Comparison of ENCODE assay signal across 14 cellular contexts in the genomic region with DNA sequence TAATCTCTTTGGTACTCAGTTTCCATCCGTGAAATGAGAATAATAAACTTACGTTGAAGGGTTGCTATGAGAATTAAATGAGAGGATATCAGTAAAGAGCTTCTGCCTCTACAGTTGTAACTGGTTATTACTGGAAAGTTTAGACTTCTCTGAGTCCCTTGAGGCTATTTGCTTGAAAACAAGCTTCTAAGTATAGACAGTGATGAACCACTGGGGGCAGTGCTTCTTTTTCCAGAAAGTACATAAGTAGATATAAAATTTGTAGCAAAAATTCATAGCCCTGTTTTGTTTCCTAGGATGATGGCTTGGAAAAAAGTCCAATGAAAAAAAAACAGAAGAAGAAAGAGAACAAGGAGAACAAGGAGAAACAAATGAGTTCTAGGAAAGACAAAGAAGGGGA.
DNase-seq lines count a peak whose midpoint lies in the region; ATAC-seq, FAIRE-seq and TF ChIP-seq lines count a peak whose summit lies in the region.
"Had no signal": no experiment of that assay in that cellular context is flagged by ENCODE, and none has a peak within 500 bp of the region (broad histone marks: within the 10 kb centered on the region; RNA-seq: fewer than 3 reads in every experiment).

No MANE protein-coding gene starts in this region.

- H3K27ac ChIP-seq in lower lobe of right lung = no peak overlapping the region
- H3K27ac ChIP-seq: thoracic aorta had no signal

- H3K27me3 Mint-ChIP-seq in activated naive CD4-positive, alpha-beta T cell treated with anti-CD3 and anti-CD28 coated beads for 36 hours (ENCODE audit: low read depth) = no peaks in the 10 kb centered on the region
- H3K27me3 Mint-ChIP-seq: B cell had no signal

- DNase-seq in activated naive CD4-positive, alpha-beta T cell treated with anti-CD3 and anti-CD28 coated beads for 36 hours = no peak
- DNase-seq in activated naive CD4-positive, alpha-beta T cell treated with anti-CD3 and anti-CD28 coated beads, Interleukin-2, amount 50 U/mL, for 16 hours = no peak
- DNase-seq in NAMALWA (ENCODE audit: low spot score) (peak; percentile 40), dermis blood vessel endothelial cell (peak; percentile 17), retinal pigment epithelial cell (ENCODE audit: low read depth) (no peak), lower lobe of right lung (no peak), frontal cortex (ENCODE audit: low spot score in 2 of 2) (no peak)
- DNase-seq: left ventricle myocardium superior, NCI-H1930, posterior cingulate gyrus, T1000 had no signal

- H3K4me3 ChIP-seq in retinal pigment epithelial cell (ENCODE audit: low read length) (no peak overlapping the region), lower lobe of right lung (no peak overlapping the region)
- H3K4me3 ChIP-seq: thoracic aorta had no signal

- FAIRE-seq in frontal cortex (lab: Jason Lieb, UNC) = no peak

- TF ChIP-seq CTCF in retinal pigment epithelial cell (conservative IDR thresholded peaks at IDR 0.05; ENCODE audit: low read depth, low read length) (peak; percentile 18), lower lobe of right lung (IDR thresholded peaks at IDR 0.05) (no peak)

- no peak for ATAC-seq in HG03378 (IDR thresholded peaks at IDR 0.05; ENCODE audit: unreplicated experiment)
- ATAC-seq in lower lobe of right lung = no peak
- ATAC-seq: left ventricle myocardium superior had no signal

- H3K9me3 ChIP-seq in lower lobe of right lung = no peaks in the 10 kb centered on the region
- H3K9me3 ChIP-seq: thoracic aorta had no signal

- no peaks in the 10 kb centered on the region for H3K27me3 ChIP-seq in lower lobe of right lung (ENCODE audit: low read depth)

- intact Hi-C loops in activated naive CD4-positive, alpha-beta T cell treated with anti-CD3 and anti-CD28 coated beads for 36 hours (cut with micrococcal nuclease) = no loop called here
- intact Hi-C loops in lower lobe of right lung (cut with DNase I) = no loop called here

- no peak overlapping the region for H3K4me3 Mint-ChIP-seq in activated naive CD4-positive, alpha-beta T cell treated with anti-CD3 and anti-CD28 coated beads for 36 hours
- H3K4me3 Mint-ChIP-seq: B cell had no signal

- peaks cover 59% of the 10 kb centered on the region for H3K36me3 Mint-ChIP-seq in activated naive CD4-positive, alpha-beta T cell treated with anti-CD3 and anti-CD28 coated beads for 36 hours (ENCODE audit: low read depth)

- H3K9me3 Mint-ChIP-seq in activated naive CD4-positive, alpha-beta T cell treated with anti-CD3 and anti-CD28 coated beads for 36 hours = no peaks in the 10 kb centered on the region

- peaks cover 9% of the 10 kb centered on the region for H3K4me1 Mint-ChIP-seq in activated naive CD4-positive, alpha-beta T cell treated with anti-CD3 and anti-CD28 coated beads for 36 hours (ENCODE audit: low read depth)
- H3K4me1 Mint-ChIP-seq: B cell had no signal

- CTCF ChIA-PET in activated naive CD4-positive, alpha-beta T cell treated with anti-CD3 and anti-CD28 coated beads for 36 hours (lab: Charles Lee) = interaction anchor here (0.8 to 1.5 kb wide), 2 partner anchors 16 to 17 kb away, joined by 3 to 6 read pairs; no protein-coding TSS in a partner anchor

- no peaks in the 10 kb centered on the region for H3K4me1 ChIP-seq in lower lobe of right lung

- peak overlapping the region; percentile 76 for H3K27ac Mint-ChIP-seq in activated naive CD4-positive, alpha-beta T cell treated with anti-CD3 and anti-CD28 coated beads for 36 hours
- H3K27ac Mint-ChIP-seq: B cell had no signal

- peaks cover 100% of the 10 kb centered on the region for H3K36me3 ChIP-seq in lower lobe of right lung

Comparison
In these comparisons a context has a peak if more than half of its experiments do, and no peak if none do; other contexts are left out.
1. DNase-seq: peak in NAMALWA (single experiment) and dermis blood vessel endothelial cell (single experiment); none in activated naive CD4-positive, alpha-beta T cell treated with anti-CD3 and anti-CD28 coated beads for 36 hours (single experiment), activated naive CD4-positive, alpha-beta T cell treated with anti-CD3 and anti-CD28 coated beads, Interleukin-2, amount 50 U/mL, for 16 hours (single experiment), retinal pigment epithelial cell (single experiment), lower lobe of right lung (single experiment) and frontal cortex (0 of 2).